8 cellular contexts compared by ENCODE assay signal in the genomic region with DNA sequence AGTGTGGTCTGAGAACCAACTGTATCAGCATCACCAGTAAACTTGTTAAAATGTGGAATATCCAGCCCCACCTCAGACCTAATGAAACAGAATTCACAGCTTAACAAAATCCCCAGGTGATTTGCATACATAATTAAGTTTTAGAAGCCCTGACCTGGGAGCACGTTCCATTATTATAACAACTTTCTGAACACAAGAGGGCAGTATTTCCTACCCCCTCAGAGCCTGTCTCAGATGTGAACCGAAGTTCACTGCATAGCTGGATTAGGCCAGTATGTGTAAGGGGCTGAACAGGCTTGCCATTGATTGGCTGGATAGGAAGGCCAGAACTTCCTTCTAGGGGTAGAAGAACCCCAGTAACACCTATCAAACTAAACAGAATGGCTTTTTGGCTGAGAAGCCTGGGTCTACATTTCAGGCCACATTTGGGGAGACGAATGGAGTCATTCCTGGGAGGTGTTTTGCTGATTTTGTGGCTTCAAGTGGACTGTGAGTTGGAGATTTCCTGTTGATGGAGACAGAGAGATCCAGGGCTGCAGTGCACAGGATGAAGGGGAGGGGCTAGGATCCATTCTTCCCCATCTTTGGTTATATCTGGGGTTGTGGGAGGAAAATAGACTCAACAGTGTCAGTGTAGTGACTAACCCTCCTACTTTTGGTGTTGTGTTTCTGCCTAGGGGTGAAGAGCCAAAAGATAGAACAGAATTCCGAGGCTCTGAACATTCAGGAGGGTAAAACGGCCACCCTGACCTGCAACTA.
A peak's percentile ranks its signal among the peaks of the same experiment; 100 is the strongest.
DNase-seq lines count a peak whose midpoint lies in the region; ATAC-seq, FAIRE-seq and TF ChIP-seq lines count a peak whose summit lies in the region.

No MANE protein-coding gene starts in this region.

- no peak for FAIRE-seq in D721Med (lab: Jason Lieb, UNC)

- peak; percentile 54 for TF ChIP-seq CTCF in D721Med (IDR thresholded peaks at IDR 0.05; ENCODE audit: insufficient read depth, missing control alignments)
- TF ChIP-seq CTCF in OCI-LY3 (IDR thresholded peaks at IDR 0.05; ENCODE audit: low read depth, low read length), result peak; percentile 71
- peak; percentile 78 for TF ChIP-seq CTCF in neural progenitor cell (IDR thresholded peaks at IDR 0.05)

- no peaks in the 10 kb centered on the region for H3K4me1 Mint-ChIP-seq in central memory CD8-positive, alpha-beta T cell
- H3K4me1 Mint-ChIP-seq in neural progenitor cell, result no peaks in the 10 kb centered on the region

- H3K4me3 Mint-ChIP-seq in central memory CD8-positive, alpha-beta T cell, result no peak overlapping the region
- H3K4me3 Mint-ChIP-seq in neural progenitor cell, result no peak overlapping the region

- H3K27ac Mint-ChIP-seq in central memory CD8-positive, alpha-beta T cell (ENCODE audit: low read depth), result no peak overlapping the region
- no peak overlapping the region for H3K27ac Mint-ChIP-seq in neural progenitor cell

- no peaks in the 10 kb centered on the region for H3K9me3 ChIP-seq in OCI-LY3 (ENCODE audit: insufficient read depth, low read length)
- H3K9me3 ChIP-seq in neural progenitor cell (ENCODE audit: low read depth), result no peaks in the 10 kb centered on the region

- peaks cover 4% of the 10 kb centered on the region for H3K4me1 ChIP-seq in OCI-LY3 (ENCODE audit: low read length)
- no peaks in the 10 kb centered on the region for H3K4me1 ChIP-seq in neural progenitor cell

- ATAC-seq in GM21825 (IDR thresholded peaks at IDR 0.05; ENCODE audit: unreplicated experiment) (peak; percentile 54), HG02610 (IDR thresholded peaks at IDR 0.05; ENCODE audit: unreplicated experiment) (no peak), GM21717 (IDR thresholded peaks at IDR 0.05; ENCODE audit: unreplicated experiment) (no peak), GM19324 (IDR thresholded peaks at IDR 0.05; ENCODE audit: low FRiP score, unreplicated experiment) (no peak)
- ATAC-seq in central memory CD8-positive, alpha-beta T cell (replicated peaks; ENCODE audit: extremely low read depth, poor library complexity, severe bottlenecking), result peak; percentile 54

- no peaks in the 10 kb centered on the region for H3F3A ChIP-seq in neural progenitor cell (ENCODE audit: low read depth)

- no peaks in the 10 kb centered on the region for H3K36me3 ChIP-seq in OCI-LY3 (replicated peaks; ENCODE audit: low read depth, low read length)
- H3K36me3 ChIP-seq in neural progenitor cell, result no peaks in the 10 kb centered on the region

- H3K4me3 ChIP-seq in OCI-LY3 (ENCODE audit: low read length) (no peak overlapping the region), neural progenitor cell (no peak overlapping the region)

- DNase-seq in D721Med (ENCODE audit: insufficient read length, low spot score) (no peak), neural progenitor cell (ENCODE audit: low spot score) (peak; percentile 80)
- DNase-seq in central memory CD8-positive, alpha-beta T cell (ENCODE audit: low spot score in 2 of 2), result no peak

- peak overlapping the region; percentile 22; the same call in 1 of the 2 replicates for H2AFZ ChIP-seq in OCI-LY3 (ENCODE audit: low read depth, low read length)
- peak overlapping the region; percentile 13 for H2AFZ ChIP-seq in neural progenitor cell (replicated peaks)

- no peaks in the 10 kb centered on the region for H3K9me3 Mint-ChIP-seq in central memory CD8-positive, alpha-beta T cell
- H3K9me3 Mint-ChIP-seq in neural progenitor cell, result peaks cover 6% of the 10 kb centered on the region

- peaks cover 21% of the 10 kb centered on the region for H3K27me3 ChIP-seq in OCI-LY3 (ENCODE audit: low read depth, low read length)
- H3K27me3 ChIP-seq in neural progenitor cell, result no peaks in the 10 kb centered on the region

- H3K27ac ChIP-seq in OCI-LY3 (ENCODE audit: low read length) (no peak overlapping the region), neural progenitor cell (no peak overlapping the region)

- H3K4me2 ChIP-seq in OCI-LY3 (ENCODE audit: low read length) (no peak overlapping the region), neural progenitor cell (no peak overlapping the region)

- H3K9ac ChIP-seq in OCI-LY3 (ENCODE audit: low read length), result no peak overlapping the region
- H3K9ac ChIP-seq in neural progenitor cell, result no peak overlapping the region

- H3K27me3 Mint-ChIP-seq in central memory CD8-positive, alpha-beta T cell, result peaks cover 16% of the 10 kb centered on the region
- peaks cover 2% of the 10 kb centered on the region for H3K27me3 Mint-ChIP-seq in neural progenitor cell (ENCODE audit: insufficient read depth, low read depth)

- H3K36me3 Mint-ChIP-seq in central memory CD8-positive, alpha-beta T cell (ENCODE audit: insufficient read depth), result peaks cover 1% of the 10 kb centered on the region
- no peaks in the 10 kb centered on the region for H3K36me3 Mint-ChIP-seq in neural progenitor cell

- H4K20me1 ChIP-seq in OCI-LY3 (ENCODE audit: insufficient read depth, low read length) (no peaks in the 10 kb centered on the region), neural progenitor cell (ENCODE audit: low read depth) (no peaks in the 10 kb centered on the region)

- H3K79me2 ChIP-seq in OCI-LY3 (ENCODE audit: low read length) (no peaks in the 10 kb centered on the region), neural progenitor cell (ENCODE audit: low read depth) (no peaks in the 10 kb centered on the region)

Comparison
In these comparisons a context has a peak if more than half of its experiments do, and no peak if none do; other contexts are left out.
1. ATAC-seq: peak in GM21825 (single experiment) and central memory CD8-positive, alpha-beta T cell (single experiment); none in HG02610 (single experiment), GM21717 (single experiment) and GM19324 (single experiment).
2. Peak in every context shown above with its lines, with median percentiles within 50 percentile points of each other: CTCF ChIP-seq.